8 cellular contexts compared by ENCODE assay signal in the genomic region with DNA sequence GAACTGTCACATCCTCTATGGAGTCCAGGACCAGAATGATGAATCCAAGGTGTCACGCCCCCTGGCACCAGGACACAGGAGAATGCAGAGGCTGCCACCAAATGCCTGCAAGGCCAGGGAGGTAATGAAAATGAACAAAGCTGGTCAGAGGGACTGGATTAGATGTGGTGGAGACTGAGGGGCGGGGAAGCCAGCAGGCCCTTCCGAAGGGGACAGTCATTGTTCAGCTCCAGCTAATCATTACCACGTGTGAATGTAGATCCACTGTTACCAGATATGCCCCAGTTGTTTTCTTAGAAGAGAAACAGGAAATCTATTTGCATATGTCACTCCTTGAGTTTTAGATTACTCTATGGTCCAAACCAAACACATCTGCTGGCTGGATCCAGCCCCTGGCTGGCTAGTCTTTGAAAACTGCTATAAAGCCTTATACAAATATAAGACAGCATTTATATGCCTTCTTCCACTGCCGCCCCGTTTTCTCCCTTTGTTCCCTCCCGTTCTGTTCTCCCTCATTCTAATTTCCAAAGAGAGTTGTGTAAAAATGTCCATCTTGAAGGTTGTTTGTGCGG. TPM values are rescaled to one million over a fixed set of nuclear protein-coding genes. Genes with fewer than 3 reads are reported as not detected.
DNase-seq lines count a peak whose midpoint lies in the region; ATAC-seq and TF ChIP-seq lines count a peak whose summit lies in the region.

No MANE protein-coding gene starts in this region.

- H3K4me3 ChIP-seq in CD8-positive, alpha-beta memory T cell (ENCODE audit: low read length), result no peak overlapping the region
- no peak overlapping the region for H3K4me3 ChIP-seq in IMR-90 (ENCODE audit: insufficient read depth, low read depth, low read length)

- no peaks in the 10 kb centered on the region for H3K4me1 Mint-ChIP-seq in CD8-positive, alpha-beta memory T cell

- H2BK20ac ChIP-seq in IMR-90 (ENCODE audit: low read depth, low read length), result no peak overlapping the region

- no peak for DNase-seq in CD8-positive, alpha-beta memory T cell
- peak; percentile 18 for DNase-seq in IMR-90
- peak; percentile 66 for DNase-seq in fibroblast of peridontal ligament (ENCODE audit: extremely low read depth)
- DNase-seq in NCI-H524 (lab: John Stamatoyannopoulos, UW), result no peak
- DNase-seq in NCI-H82 (lab: John Stamatoyannopoulos, UW), result no peak
- DNase-seq in activated CD4-positive, alpha-beta T cell treated with anti-CD3 and anti-CD28 coated beads, Interleukin-2, amount 50 U/mL, for 4 hours, result no peak

- H2BK120ac ChIP-seq in IMR-90 (ENCODE audit: low read depth, low read length), result no peak overlapping the region

- H3K4me2 ChIP-seq in IMR-90 (ENCODE audit: low read depth, low read length), result no peak overlapping the region

- H3K9me3 Mint-ChIP-seq in CD8-positive, alpha-beta memory T cell, result no peaks in the 10 kb centered on the region

- H3K27ac Mint-ChIP-seq in CD8-positive, alpha-beta memory T cell, result no peak overlapping the region

- H2AK9ac ChIP-seq in IMR-90 (replicated peaks; ENCODE audit: low read depth, low read length, poor library complexity), result no peak overlapping the region

- no peak overlapping the region for H3K23ac ChIP-seq in IMR-90 (ENCODE audit: low read depth, low read length)

- in situ Hi-C loops in IMR-90 (cut with MboI; ENCODE audit: low sequenced_read_pairs), result no loop called here

- no peak for TF ChIP-seq RAD21 in IMR-90 (IDR thresholded peaks at IDR 0.05; ENCODE audit: low read length)

- no peak overlapping the region for H2AK5ac ChIP-seq in IMR-90 (ENCODE audit: low read depth, low read length)

- 0 out of 2 replicates have a peak, but pooled peaks cover 3% of the 10 kb centered on the region for H3K9me1 ChIP-seq in IMR-90 (ENCODE audit: insufficient read depth, low read length)

- H3K18ac ChIP-seq in IMR-90 (ENCODE audit: low read depth, low read length), result no peak overlapping the region

- TF ChIP-seq POLR2A in IMR-90 (IDR thresholded peaks at IDR 0.05; ENCODE audit: low read depth, low read length), result no peak

- no TSS peak for BruUV-seq in IMR-90 (replicated peaks; lab: Mats Ljungman, UMichigan)

- no peaks in the 10 kb centered on the region for H3K9me3 ChIP-seq in CD8-positive, alpha-beta memory T cell (ENCODE audit: low read length)
- no peaks in the 10 kb centered on the region for H3K9me3 ChIP-seq in IMR-90 (ENCODE audit: control insufficient read depth, insufficient read depth, low read length)

- TF ChIP-seq CTCF in IMR-90 (conservative IDR thresholded peaks at IDR 0.05; ENCODE audit: low read depth, low read length), result no peak

- no peaks in the 10 kb centered on the region for H3K27me3 ChIP-seq in CD8-positive, alpha-beta memory T cell (ENCODE audit: insufficient read depth, low read length, poor library complexity, severe bottlenecking)
- peaks cover 3% of the 10 kb centered on the region; the same call in 1 of the 2 replicates for H3K27me3 ChIP-seq in IMR-90 (ENCODE audit: control insufficient read depth, insufficient read depth, low read length)

- H3K4ac ChIP-seq in IMR-90 (ENCODE audit: low read depth, low read length), result no peak overlapping the region

- no peak overlapping the region for H4K8ac ChIP-seq in IMR-90 (ENCODE audit: low read depth in 2 of 2, low read length in 2 of 2)

- no peak overlapping the region for H2BK5ac ChIP-seq in IMR-90 (ENCODE audit: low read depth, low read length, poor library complexity, severe bottlenecking)

- WGBS in IMR-90 (ENCODE audit: extremely low coverage in 2 of 2, insufficient read length in 1 of 2), 2 experiments, result no CpG with 5 or more reads among the region's 8 CpGs

- ATAC-seq in GM19463 (IDR thresholded peaks at IDR 0.05; ENCODE audit: unreplicated experiment), result peak; percentile 67
- ATAC-seq in IMR-90 (ENCODE audit: low read depth), result peak; percentile 16; the same call in 1 of the 2 replicates
- no peak for ATAC-seq in GM19328 (IDR thresholded peaks at IDR 0.05; ENCODE audit: unreplicated experiment)

- H3K27me3 Mint-ChIP-seq in CD8-positive, alpha-beta memory T cell, result peaks cover 3 to 14% of the 10 kb centered on the region in 2 donors

- no peaks in the 10 kb centered on the region for H3K4me1 ChIP-seq in CD8-positive, alpha-beta memory T cell (ENCODE audit: insufficient read depth, low read length)
- H3K4me1 ChIP-seq in IMR-90 (ENCODE audit: control insufficient read depth, insufficient read depth, low read length), result no peaks in the 10 kb centered on the region; the same call in 1 of the 2 replicates

- CTCF ChIA-PET in CD8-positive, alpha-beta memory T cell (lab: Charles Lee), result no interaction called here
- CTCF ChIA-PET in IMR-90 (lab: Yijun Ruan, JAX), result no interaction called here

- H2AFZ ChIP-seq in IMR-90 (replicated peaks; ENCODE audit: low read length, poor library complexity), result no peak overlapping the region

- H4K91ac ChIP-seq in IMR-90 (ENCODE audit: insufficient read depth, low read depth, low read length), result no peak overlapping the region

- no peak overlapping the region for H3K56ac ChIP-seq in IMR-90 (ENCODE audit: extremely low read depth, insufficient read depth, low read length)

- POLR2A ChIA-PET in CD8-positive, alpha-beta memory T cell (lab: Charles Lee), result no interaction called here
- POLR2A ChIA-PET in IMR-90 (lab: Charles Lee; ENCODE audit: unreplicated experiment), result no interaction called here

- no peak overlapping the region for H3K9ac ChIP-seq in IMR-90 (ENCODE audit: low read depth, low read length)

- no peaks in the 10 kb centered on the region for H3K36me3 Mint-ChIP-seq in CD8-positive, alpha-beta memory T cell

- H3K27ac ChIP-seq in CD8-positive, alpha-beta memory T cell (ENCODE audit: low read depth, low read length), result peak overlapping the region; percentile 24
- no peak overlapping the region for H3K27ac ChIP-seq in IMR-90 (ENCODE audit: insufficient read depth, low read length)

- intact Hi-C loops in IMR-90 (cut with micrococcal nuclease), result no loop called here

- H3K79me1 ChIP-seq in IMR-90 (ENCODE audit: low read depth in 1 of 2, low read length in 2 of 2), result no peaks in the 10 kb centered on the region

- dilution Hi-C loops in IMR-90 (cut with HindIII; ENCODE audit: low sequenced_read_pairs, unreplicated experiment), result no loop called here

- H4K5ac ChIP-seq in IMR-90 (ENCODE audit: low read depth, low read length), result no peak overlapping the region

- H3K36me3 ChIP-seq in CD8-positive, alpha-beta memory T cell (ENCODE audit: insufficient read depth, low read length), result no peaks in the 10 kb centered on the region
- H3K36me3 ChIP-seq in IMR-90 (ENCODE audit: control insufficient read depth, insufficient read depth, low read length), result no peaks in the 10 kb centered on the region

- no peak overlapping the region for H3K14ac ChIP-seq in IMR-90 (replicated peaks; ENCODE audit: low read depth, low read length)

- no peak overlapping the region for H3K4me3 Mint-ChIP-seq in CD8-positive, alpha-beta memory T cell

- H4K20me1 ChIP-seq in IMR-90 (ENCODE audit: insufficient read depth, low read length), result no peaks in the 10 kb centered on the region

- H2BK15ac ChIP-seq in IMR-90 (ENCODE audit: low read depth, low read length), result no peak overlapping the region

TF ChIP-seq in IMR-90, 13 proteins besides CTCF, POLR2A, EP300 and RAD21 (continues in another document):
- TF ChIP-seq FOS (IDR thresholded peaks at IDR 0.05; ENCODE audit: low read depth, low read length) (no peak), RFX5 (IDR thresholded peaks at IDR 0.05; ENCODE audit: low read depth, low read length) (no peak), SMC3 (IDR thresholded peaks at IDR 0.05; ENCODE audit: low read depth, low read length) (no peak), MXI1 (IDR thresholded peaks at IDR 0.05; ENCODE audit: borderline replicate concordance, low read depth, low read length) (no peak), CHD1 (IDR thresholded peaks at IDR 0.05; ENCODE audit: low read depth, low read length) (no peak), MAZ (IDR thresholded peaks at IDR 0.05; ENCODE audit: borderline replicate concordance, low read depth, low read length) (no peak), CEBPB (IDR thresholded peaks at IDR 0.05; ENCODE audit: low read depth, low read length) (no peak)
- TF ChIP-seq, protein P1, sequence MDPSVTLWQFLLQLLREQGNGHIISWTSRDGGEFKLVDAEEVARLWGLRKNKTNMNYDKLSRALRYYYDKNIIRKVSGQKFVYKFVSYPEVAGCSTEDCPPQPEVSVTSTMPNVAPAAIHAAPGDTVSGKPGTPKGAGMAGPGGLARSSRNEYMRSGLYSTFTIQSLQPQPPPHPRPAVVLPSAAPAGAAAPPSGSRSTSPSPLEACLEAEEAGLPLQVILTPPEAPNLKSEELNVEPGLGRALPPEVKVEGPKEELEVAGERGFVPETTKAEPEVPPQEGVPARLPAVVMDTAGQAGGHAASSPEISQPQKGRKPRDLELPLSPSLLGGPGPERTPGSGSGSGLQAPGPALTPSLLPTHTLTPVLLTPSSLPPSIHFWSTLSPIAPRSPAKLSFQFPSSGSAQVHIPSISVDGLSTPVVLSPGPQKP (IDR thresholded peaks at IDR 0.05; ENCODE audit: borderline replicate concordance, low read depth, low read length), result no peak
- TF ChIP-seq, protein P2, sequence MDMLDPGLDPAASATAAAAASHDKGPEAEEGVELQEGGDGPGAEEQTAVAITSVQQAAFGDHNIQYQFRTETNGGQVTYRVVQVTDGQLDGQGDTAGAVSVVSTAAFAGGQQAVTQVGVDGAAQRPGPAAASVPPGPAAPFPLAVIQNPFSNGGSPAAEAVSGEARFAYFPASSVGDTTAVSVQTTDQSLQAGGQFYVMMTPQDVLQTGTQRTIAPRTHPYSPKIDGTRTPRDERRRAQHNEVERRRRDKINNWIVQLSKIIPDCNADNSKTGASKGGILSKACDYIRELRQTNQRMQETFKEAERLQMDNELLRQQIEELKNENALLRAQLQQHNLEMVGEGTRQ (IDR thresholded peaks at IDR 0.05; ENCODE audit: low read depth, low read length), result no peak

RNA-seq across cellular contexts. Expression of gene CRYM, which starts 14.4 kb away (rescaled TPM):
- total RNA-seq in CD8-positive, alpha-beta memory T cell, result not detected
- not detected for polyA plus RNA-seq in CD8-positive, alpha-beta memory T cell
- not detected in 2 replicates for total RNA-seq in IMR-90 (2012; rRNA removed)
- polyA plus RNA-seq in IMR-90 (2012; rRNA removed), result not detected in 2 replicates
- 0.09 TPM in 1 of 2 replicates, not detected in the other for polyA plus RNA-seq in IMR-90 (2012; cell fraction: cytosol; rRNA removed)
- 0.13 and 0.14 TPM in 2 replicates for polyA plus RNA-seq in IMR-90 (2012; cell fraction: nucleus; rRNA removed; ENCODE audit: low replicate concordance)

RNA-seq across cellular contexts. Expression of gene ANKS4B, which starts 30.2 kb away (rescaled TPM):
- not detected for total RNA-seq in CD8-positive, alpha-beta memory T cell
- not detected for polyA plus RNA-seq in CD8-positive, alpha-beta memory T cell
- not detected in 2 replicates for total RNA-seq in IMR-90 (2012; rRNA removed)
- not detected in 2 replicates for polyA plus RNA-seq in IMR-90 (2012; rRNA removed)
- polyA plus RNA-seq in IMR-90 (2012; cell fraction: cytosol; rRNA removed), result not detected in 2 replicates
- not detected in 2 replicates for polyA plus RNA-seq in IMR-90 (2012; cell fraction: nucleus; rRNA removed; ENCODE audit: low replicate concordance)

RNA-seq across cellular contexts. Expression of gene ZP2, which starts 52.4 kb away (rescaled TPM):
- not detected for total RNA-seq in CD8-positive, alpha-beta memory T cell
- polyA plus RNA-seq in CD8-positive, alpha-beta memory T cell, result not detected
- total RNA-seq in IMR-90 (2012; rRNA removed), result not detected in 2 replicates
- polyA plus RNA-seq in IMR-90 (2012; rRNA removed), result not detected in 2 replicates
- not detected in 2 replicates for polyA plus RNA-seq in IMR-90 (2012; cell fraction: cytosol; rRNA removed)
- not detected in 2 replicates for polyA plus RNA-seq in IMR-90 (2012; cell fraction: nucleus; rRNA removed; ENCODE audit: low replicate concordance)

Comparison
In these comparisons a context has a peak if more than half of its experiments do, and no peak if none do; other contexts are left out.
1. DNase-seq: peak in IMR-90 (single experiment) and fibroblast of peridontal ligament (single experiment); none in CD8-positive, alpha-beta memory T cell (0 of 5), NCI-H524 (0 of 2), NCI-H82 (single experiment) and activated CD4-positive, alpha-beta T cell treated with anti-CD3 and anti-CD28 coated beads, Interleukin-2, amount 50 U/mL, for 4 hours (0 of 2).